In genomic region chr16:5649762-5650445, GRCh38 we compare ENCODE assay signal across 12 cellular contexts.
"Had no signal": no experiment of that assay in that cellular context is flagged by ENCODE, and none has a peak within 500 bp of the region (broad histone marks: within the 10 kb centered on the region; RNA-seq: fewer than 3 reads in every experiment).

No MANE protein-coding gene starts in this region.

- H3K9me3 ChIP-seq: esophagus muscularis mucosa, sigmoid colon, uterus had no signal

- H3K27me3 ChIP-seq: uterus had no signal

- H3K36me3 ChIP-seq: esophagus muscularis mucosa, sigmoid colon, uterus had no signal

- H3K4me1 ChIP-seq: esophagus muscularis mucosa, sigmoid colon, uterus had no signal

- ATAC-seq: WTC11 had no signal

- H3K27ac ChIP-seq: esophagus muscularis mucosa, sigmoid colon, uterus had no signal

- H3K4me3 ChIP-seq: esophagus muscularis mucosa, sigmoid colon, uterus had no signal

- FAIRE-seq: astrocyte had no signal

- DNase-seq: activated CD4-positive, alpha-beta T cell treated with anti-CD3 and anti-CD28 coated beads, Interleukin-2, amount 10 ng/mL, durations not matched to agents 24 days and 14 days; activated naive CD4-positive, alpha-beta T cell treated with anti-CD3 and anti-CD28 coated beads for 36 hours; immature natural killer cell; mammary epithelial cell; sigmoid colon; stimulated activated CD4-positive, alpha-beta T cell treated with anti-CD3 and anti-CD28 coated beads, Interleukin-12 subunit alpha, Interleukin-12 subunit beta, amount 100 ng/mL, for 4 hours; stimulated activated CD4-positive, alpha-beta T cell treated with anti-CD3 and anti-CD28 coated beads, Interleukin-2, amount 100 ng/mL, for 48 hours; stimulated activated CD8-positive, alpha-beta memory T cell treated with anti-CD3 and anti-CD28 coated beads, Interleukin-4, amount 100 ng/mL, for 48 hours; uterus had no signal
